In the genomic region with DNA sequence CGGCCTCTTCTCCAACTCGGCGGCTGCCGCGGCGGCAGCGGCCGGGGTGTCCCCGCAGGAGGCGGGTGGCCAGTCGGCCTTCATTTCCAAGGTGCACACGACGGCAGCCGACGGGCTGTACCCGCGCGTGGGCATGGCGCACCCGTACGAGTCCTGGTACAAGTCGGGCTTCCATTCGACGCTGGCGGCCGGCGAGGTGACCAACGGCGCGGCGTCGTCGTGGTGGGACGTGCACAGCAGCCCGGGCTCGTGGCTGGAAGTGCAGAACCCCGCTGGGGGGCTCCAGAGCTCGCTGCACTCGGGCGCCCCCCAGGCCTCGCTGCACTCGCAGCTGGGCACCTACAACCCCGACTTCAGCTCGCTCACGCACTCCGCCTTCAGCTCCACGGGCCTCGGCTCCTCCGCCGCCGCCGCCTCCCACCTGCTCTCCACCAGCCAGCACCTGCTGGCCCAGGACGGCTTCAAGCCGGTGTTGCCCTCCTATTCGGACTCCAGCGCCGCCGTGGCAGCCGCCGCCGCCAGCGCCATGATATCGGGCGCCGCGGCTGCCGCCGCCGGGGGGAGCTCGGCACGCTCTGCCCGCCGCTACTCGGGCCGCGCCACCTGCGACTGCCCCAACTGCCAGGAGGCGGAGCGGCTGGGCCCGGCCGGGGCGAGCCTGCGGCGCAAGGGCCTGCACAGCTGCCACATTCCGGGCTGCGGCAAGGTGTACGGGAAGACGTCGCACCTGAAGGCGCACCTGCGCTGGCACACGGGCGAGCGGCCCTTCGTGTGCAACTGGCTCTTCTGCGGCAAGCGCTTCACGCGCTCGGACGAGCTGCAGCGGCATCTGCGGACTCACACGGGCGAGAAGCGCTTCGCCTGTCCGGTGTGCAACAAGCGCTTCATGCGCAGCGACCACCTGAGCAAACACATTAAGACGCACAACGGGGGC, we compare ENCODE assay signal across 1 cellular context.
TF ChIP-seq lines count a peak whose summit lies in the region.

No MANE protein-coding gene starts in this region.

TF ChIP-seq in HEK293, 187 proteins besides CTCF, POLR2A, EP300 and RAD21 (continued from another document and continues in another):
- TF ChIP-seq, protein P1, sequence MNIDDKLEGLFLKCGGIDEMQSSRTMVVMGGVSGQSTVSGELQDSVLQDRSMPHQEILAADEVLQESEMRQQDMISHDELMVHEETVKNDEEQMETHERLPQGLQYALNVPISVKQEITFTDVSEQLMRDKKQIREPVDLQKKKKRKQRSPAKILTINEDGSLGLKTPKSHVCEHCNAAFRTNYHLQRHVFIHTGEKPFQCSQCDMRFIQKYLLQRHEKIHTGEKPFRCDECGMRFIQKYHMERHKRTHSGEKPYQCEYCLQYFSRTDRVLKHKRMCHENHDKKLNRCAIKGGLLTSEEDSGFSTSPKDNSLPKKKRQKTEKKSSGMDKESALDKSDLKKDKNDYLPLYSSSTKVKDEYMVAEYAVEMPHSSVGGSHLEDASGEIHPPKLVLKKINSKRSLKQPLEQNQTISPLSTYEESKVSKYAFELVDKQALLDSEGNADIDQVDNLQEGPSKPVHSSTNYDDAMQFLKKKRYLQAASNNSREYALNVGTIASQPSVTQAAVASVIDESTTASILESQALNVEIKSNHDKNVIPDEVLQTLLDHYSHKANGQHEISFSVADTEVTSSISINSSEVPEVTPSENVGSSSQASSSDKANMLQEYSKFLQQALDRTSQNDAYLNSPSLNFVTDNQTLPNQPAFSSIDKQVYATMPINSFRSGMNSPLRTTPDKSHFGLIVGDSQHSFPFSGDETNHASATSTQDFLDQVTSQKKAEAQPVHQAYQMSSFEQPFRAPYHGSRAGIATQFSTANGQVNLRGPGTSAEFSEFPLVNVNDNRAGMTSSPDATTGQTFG (tag by site-specific recombination; IDR thresholded peaks at IDR 0.05; ENCODE audit: borderline replicate concordance): no peak
- TF ChIP-seq TCF7L2 (IDR thresholded peaks at IDR 0.05; ENCODE audit: borderline replicate concordance, low read depth, low read length) (no peak), ZNF426 (tag by site-specific recombination; IDR thresholded peaks at IDR 0.05) (no peak), HOXC10 (CRISPR knock-in tag; IDR thresholded peaks at IDR 0.05) (no peak), ZNF514 (tag by site-specific recombination; IDR thresholded peaks at IDR 0.05) (no peak), ZNF791 (tag by site-specific recombination; IDR thresholded peaks at IDR 0.05) (no peak), ZNF530 (tag by site-specific recombination; IDR thresholded peaks at IDR 0.05; ENCODE audit: low read depth) (no peak), ZBTB8A (tag by site-specific recombination; IDR thresholded peaks at IDR 0.05) (peak; percentile 10; the same call in 1 of the 2 replicates), SP7 (tag by site-specific recombination; IDR thresholded peaks at IDR 0.05) (no peak), ZFP37 (tag by site-specific recombination; IDR thresholded peaks at IDR 0.05) (0 out of 2 replicates have a peak, but pooled peaks have one; percentile 30), ZNF311 (tag by site-specific recombination; IDR thresholded peaks at IDR 0.05; ENCODE audit: borderline replicate concordance) (no peak), KLF7 (tag by site-specific recombination; IDR thresholded peaks at IDR 0.05; ENCODE audit: borderline replicate concordance) (no peak), ZEB2 (tag by site-specific recombination; IDR thresholded peaks at IDR 0.05) (peak; percentile 8), ZBTB48 (tag by site-specific recombination; IDR thresholded peaks at IDR 0.05) (no peak), ZBTB21 (tag by site-specific recombination; IDR thresholded peaks at IDR 0.05) (no peak), ZFHX2 (tag by site-specific recombination; conservative IDR thresholded peaks at IDR 0.05) (peak; percentile 44; the same call in 1 of the 2 replicates), ZNF624 (tag by site-specific recombination; IDR thresholded peaks at IDR 0.05) (no peak), ZNF626 (tag by site-specific recombination; IDR thresholded peaks at IDR 0.05) (no peak), ZBTB7A (tag by site-specific recombination; IDR thresholded peaks at IDR 0.05; ENCODE audit: low read depth) (0 out of 2 replicates have a peak, but pooled peaks have one; percentile 9), ZNF138 (tag by site-specific recombination; IDR thresholded peaks at IDR 0.05; ENCODE audit: borderline replicate concordance) (no peak), ZNF560 (tag by site-specific recombination; IDR thresholded peaks at IDR 0.05; ENCODE audit: borderline replicate concordance) (no peak), REPIN1 (tag by site-specific recombination; IDR thresholded peaks at IDR 0.05; ENCODE audit: low read depth) (no peak), ZNF354C (tag by site-specific recombination; IDR thresholded peaks at IDR 0.05; ENCODE audit: borderline replicate concordance, low read depth) (no peak), ZNF837 (tag by site-specific recombination; IDR thresholded peaks at IDR 0.05) (no peak)
- TF ChIP-seq, protein P2, sequence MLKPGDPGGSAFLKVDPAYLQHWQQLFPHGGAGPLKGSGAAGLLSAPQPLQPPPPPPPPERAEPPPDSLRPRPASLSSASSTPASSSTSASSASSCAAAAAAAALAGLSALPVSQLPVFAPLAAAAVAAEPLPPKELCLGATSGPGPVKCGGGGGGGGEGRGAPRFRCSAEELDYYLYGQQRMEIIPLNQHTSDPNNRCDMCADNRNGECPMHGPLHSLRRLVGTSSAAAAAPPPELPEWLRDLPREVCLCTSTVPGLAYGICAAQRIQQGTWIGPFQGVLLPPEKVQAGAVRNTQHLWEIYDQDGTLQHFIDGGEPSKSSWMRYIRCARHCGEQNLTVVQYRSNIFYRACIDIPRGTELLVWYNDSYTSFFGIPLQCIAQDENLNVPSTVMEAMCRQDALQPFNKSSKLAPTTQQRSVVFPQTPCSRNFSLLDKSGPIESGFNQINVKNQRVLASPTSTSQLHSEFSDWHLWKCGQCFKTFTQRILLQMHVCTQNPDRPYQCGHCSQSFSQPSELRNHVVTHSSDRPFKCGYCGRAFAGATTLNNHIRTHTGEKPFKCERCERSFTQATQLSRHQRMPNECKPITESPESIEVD (tag by site-specific recombination; IDR thresholded peaks at IDR 0.05): no peak
- TF ChIP-seq, protein P3, sequence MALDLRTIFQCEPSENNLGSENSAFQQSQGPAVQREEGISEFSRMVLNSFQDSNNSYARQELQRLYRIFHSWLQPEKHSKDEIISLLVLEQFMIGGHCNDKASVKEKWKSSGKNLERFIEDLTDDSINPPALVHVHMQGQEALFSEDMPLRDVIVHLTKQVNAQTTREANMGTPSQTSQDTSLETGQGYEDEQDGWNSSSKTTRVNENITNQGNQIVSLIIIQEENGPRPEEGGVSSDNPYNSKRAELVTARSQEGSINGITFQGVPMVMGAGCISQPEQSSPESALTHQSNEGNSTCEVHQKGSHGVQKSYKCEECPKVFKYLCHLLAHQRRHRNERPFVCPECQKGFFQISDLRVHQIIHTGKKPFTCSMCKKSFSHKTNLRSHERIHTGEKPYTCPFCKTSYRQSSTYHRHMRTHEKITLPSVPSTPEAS (tag by site-specific recombination; IDR thresholded peaks at IDR 0.05): no peak
- TF ChIP-seq, protein P4, sequence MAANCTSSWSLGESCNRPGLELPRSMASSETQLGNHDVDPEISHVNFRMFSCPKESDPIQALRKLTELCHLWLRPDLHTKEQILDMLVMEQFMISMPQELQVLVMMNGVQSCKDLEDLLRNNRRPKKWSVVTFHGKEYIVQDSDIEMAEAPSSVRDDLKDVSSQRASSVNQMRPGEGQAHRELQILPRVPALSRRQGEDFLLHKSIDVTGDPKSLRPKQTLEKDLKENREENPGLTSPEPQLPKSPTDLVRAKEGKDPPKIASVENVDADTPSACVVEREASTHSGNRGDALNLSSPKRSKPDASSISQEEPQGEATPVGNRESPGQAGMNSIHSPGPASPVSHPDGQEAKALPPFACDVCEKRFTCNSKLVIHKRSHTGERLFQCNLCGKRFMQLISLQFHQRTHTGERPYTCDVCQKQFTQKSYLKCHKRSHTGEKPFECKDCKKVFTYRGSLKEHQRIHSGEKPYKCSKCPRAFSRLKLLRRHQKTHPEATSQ (tag by site-specific recombination; IDR thresholded peaks at IDR 0.05): no peak
- TF ChIP-seq, protein P5, sequence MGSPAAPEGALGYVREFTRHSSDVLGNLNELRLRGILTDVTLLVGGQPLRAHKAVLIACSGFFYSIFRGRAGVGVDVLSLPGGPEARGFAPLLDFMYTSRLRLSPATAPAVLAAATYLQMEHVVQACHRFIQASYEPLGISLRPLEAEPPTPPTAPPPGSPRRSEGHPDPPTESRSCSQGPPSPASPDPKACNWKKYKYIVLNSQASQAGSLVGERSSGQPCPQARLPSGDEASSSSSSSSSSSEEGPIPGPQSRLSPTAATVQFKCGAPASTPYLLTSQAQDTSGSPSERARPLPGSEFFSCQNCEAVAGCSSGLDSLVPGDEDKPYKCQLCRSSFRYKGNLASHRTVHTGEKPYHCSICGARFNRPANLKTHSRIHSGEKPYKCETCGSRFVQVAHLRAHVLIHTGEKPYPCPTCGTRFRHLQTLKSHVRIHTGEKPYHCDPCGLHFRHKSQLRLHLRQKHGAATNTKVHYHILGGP (tag by site-specific recombination; IDR thresholded peaks at IDR 0.05): no peak
- TF ChIP-seq, protein P6, sequence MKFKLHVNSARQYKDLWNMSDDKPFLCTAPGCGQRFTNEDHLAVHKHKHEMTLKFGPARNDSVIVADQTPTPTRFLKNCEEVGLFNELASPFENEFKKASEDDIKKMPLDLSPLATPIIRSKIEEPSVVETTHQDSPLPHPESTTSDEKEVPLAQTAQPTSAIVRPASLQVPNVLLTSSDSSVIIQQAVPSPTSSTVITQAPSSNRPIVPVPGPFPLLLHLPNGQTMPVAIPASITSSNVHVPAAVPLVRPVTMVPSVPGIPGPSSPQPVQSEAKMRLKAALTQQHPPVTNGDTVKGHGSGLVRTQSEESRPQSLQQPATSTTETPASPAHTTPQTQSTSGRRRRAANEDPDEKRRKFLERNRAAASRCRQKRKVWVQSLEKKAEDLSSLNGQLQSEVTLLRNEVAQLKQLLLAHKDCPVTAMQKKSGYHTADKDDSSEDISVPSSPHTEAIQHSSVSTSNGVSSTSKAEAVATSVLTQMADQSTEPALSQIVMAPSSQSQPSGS (tag by site-specific recombination; IDR thresholded peaks at IDR 0.05; ENCODE audit: low read depth): no peak
- TF ChIP-seq, protein P7, sequence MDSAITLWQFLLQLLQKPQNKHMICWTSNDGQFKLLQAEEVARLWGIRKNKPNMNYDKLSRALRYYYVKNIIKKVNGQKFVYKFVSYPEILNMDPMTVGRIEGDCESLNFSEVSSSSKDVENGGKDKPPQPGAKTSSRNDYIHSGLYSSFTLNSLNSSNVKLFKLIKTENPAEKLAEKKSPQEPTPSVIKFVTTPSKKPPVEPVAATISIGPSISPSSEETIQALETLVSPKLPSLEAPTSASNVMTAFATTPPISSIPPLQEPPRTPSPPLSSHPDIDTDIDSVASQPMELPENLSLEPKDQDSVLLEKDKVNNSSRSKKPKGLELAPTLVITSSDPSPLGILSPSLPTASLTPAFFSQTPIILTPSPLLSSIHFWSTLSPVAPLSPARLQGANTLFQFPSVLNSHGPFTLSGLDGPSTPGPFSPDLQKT (IDR thresholded peaks at IDR 0.05; ENCODE audit: borderline replicate concordance, low read depth, low read length): no peak
- TF ChIP-seq, protein P8, sequence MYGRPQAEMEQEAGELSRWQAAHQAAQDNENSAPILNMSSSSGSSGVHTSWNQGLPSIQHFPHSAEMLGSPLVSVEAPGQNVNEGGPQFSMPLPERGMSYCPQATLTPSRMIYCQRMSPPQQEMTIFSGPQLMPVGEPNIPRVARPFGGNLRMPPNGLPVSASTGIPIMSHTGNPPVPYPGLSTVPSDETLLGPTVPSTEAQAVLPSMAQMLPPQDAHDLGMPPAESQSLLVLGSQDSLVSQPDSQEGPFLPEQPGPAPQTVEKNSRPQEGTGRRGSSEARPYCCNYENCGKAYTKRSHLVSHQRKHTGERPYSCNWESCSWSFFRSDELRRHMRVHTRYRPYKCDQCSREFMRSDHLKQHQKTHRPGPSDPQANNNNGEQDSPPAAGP (tag by site-specific recombination; IDR thresholded peaks at IDR 0.05): no peak
- TF ChIP-seq, protein P9, sequence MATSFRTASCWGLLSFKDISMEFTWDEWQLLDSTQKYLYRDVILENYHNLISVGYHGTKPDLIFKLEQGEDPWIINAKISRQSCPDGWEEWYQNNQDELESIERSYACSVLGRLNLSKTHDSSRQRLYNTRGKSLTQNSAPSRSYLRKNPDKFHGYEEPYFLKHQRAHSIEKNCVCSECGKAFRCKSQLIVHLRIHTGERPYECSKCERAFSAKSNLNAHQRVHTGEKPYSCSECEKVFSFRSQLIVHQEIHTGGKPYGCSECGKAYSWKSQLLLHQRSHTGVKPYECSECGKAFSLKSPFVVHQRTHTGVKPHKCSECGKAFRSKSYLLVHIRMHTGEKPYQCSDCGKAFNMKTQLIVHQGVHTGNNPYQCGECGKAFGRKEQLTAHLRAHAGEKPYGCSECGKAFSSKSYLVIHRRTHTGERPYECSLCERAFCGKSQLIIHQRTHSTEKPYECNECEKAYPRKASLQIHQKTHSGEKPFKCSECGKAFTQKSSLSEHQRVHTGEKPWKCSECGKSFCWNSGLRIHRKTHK (tag by site-specific recombination; IDR thresholded peaks at IDR 0.05): no peak
- TF ChIP-seq, protein P10, sequence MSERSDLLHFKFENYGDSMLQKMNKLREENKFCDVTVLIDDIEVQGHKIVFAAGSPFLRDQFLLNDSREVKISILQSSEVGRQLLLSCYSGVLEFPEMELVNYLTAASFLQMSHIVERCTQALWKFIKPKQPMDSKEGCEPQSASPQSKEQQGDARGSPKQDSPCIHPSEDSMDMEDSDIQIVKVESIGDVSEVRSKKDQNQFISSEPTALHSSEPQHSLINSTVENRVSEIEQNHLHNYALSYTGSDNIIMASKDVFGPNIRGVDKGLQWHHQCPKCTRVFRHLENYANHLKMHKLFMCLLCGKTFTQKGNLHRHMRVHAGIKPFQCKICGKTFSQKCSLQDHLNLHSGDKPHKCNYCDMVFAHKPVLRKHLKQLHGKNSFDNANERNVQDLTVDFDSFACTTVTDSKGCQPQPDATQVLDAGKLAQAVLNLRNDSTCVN (tag by site-specific recombination; optimal IDR thresholded peaks at IDR 0.05): peak; percentile 64
- TF ChIP-seq, protein P11, sequence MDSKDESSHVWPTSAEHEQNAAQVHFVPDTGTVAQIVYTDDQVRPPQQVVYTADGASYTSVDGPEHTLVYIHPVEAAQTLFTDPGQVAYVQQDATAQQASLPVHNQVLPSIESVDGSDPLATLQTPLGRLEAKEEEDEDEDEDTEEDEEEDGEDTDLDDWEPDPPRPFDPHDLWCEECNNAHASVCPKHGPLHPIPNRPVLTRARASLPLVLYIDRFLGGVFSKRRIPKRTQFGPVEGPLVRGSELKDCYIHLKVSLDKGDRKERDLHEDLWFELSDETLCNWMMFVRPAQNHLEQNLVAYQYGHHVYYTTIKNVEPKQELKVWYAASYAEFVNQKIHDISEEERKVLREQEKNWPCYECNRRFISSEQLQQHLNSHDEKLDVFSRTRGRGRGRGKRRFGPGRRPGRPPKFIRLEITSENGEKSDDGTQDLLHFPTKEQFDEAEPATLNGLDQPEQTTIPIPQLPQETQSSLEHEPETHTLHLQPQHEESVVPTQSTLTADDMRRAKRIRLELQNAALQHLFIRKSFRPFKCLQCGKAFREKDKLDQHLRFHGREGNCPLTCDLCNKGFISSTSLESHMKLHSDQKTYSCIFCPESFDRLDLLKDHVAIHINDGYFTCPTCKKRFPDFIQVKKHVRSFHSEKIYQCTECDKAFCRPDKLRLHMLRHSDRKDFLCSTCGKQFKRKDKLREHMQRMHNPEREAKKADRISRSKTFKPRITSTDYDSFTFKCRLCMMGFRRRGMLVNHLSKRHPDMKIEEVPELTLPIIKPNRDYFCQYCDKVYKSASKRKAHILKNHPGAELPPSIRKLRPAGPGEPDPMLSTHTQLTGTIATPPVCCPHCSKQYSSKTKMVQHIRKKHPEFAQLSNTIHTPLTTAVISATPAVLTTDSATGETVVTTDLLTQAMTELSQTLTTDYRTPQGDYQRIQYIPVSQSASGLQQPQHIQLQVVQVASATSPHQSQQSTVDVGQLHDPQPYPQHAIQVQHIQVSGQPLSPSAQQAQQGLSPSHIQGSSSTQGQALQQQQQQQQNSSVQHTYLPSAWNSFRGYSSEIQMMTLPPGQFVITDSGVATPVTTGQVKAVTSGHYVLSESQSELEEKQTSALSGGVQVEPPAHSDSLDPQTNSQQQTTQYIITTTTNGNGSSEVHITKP (tag by site-specific recombination; IDR thresholded peaks at IDR 0.05): peak; percentile 12; the same call in 1 of the 2 replicates
